20 cellular contexts compared by ENCODE assay signal in the genomic region with DNA sequence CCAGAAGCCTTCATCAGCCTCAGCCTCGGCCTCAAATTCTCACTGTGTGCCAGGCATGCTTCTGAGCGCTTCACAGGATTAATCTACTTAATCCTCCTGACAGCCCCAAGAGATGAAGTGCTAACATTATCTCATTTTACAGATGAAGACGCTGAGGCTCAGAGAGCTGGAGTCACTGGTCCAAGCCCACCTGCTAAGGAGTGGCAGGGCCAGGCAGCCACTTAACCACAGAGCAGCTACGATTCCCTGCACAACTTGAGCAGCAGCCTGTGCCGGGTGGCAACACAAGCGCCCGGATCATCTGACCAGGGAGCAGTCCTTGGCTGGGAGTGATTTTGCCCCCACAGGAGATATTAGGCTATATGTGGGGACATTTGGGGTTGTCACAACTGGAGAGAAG.
DNase-seq lines count a peak whose midpoint lies in the region; ATAC-seq, FAIRE-seq and TF ChIP-seq lines count a peak whose summit lies in the region.
"Had no signal": no experiment of that assay in that cellular context is flagged by ENCODE, and none has a peak within 500 bp of the region (broad histone marks: within the 10 kb centered on the region; RNA-seq: fewer than 3 reads in every experiment).

No MANE protein-coding gene starts in this region.

- ATAC-seq in Right ventricle myocardium inferior (no peak), gastrocnemius medialis (peak; percentile 4 to 8), GM21528 (IDR thresholded peaks at IDR 0.05; ENCODE audit: low FRiP score, unreplicated experiment) (no peak), HG03342 (IDR thresholded peaks at IDR 0.05; ENCODE audit: unreplicated experiment) (no peak), GM18861 (IDR thresholded peaks at IDR 0.05; ENCODE audit: unreplicated experiment) (no peak)
- ATAC-seq: activated CD4-positive, CD25-positive, alpha-beta regulatory T cell treated with anti-CD3 and anti-CD28 coated beads, Interleukin-2, amount 50 U/mL, for 24 hours; PC-3 had no signal

- H3K27me3 ChIP-seq in left ventricle myocardium inferior (ENCODE audit: low read depth): no peaks in the 10 kb centered on the region
- H3K27me3 ChIP-seq in gastrocnemius medialis: no peaks in the 10 kb centered on the region

- H3K27ac ChIP-seq in left ventricle myocardium inferior (replicated peaks) (peak overlapping the region; percentile 98), kidney (ENCODE audit: low read depth in 2 of 2, low read length in 2 of 2) (peak overlapping the region; percentile 93 to 95), gastrocnemius medialis (peak overlapping the region; percentile 99)

- intact Hi-C loops in left ventricle myocardium inferior (cut with micrococcal nuclease): no loop called here
- intact Hi-C loops in Right ventricle myocardium inferior (cut with DNase I): loop anchor here (5.0 kb wide), 1 partner anchor 35 kb away; no protein-coding TSS in a partner anchor
- intact Hi-C loops in kidney (cut with DNase I): no loop called here
- intact Hi-C loops in gastrocnemius medialis (cut with DNase I; ENCODE audit: low total_unique reads): no loop called here

- FAIRE-seq in kidney (lab: Jason Lieb, UNC): no peak
- FAIRE-seq: A204.1, H54 had no signal

- H3K4me1 ChIP-seq in left ventricle myocardium inferior: peaks cover 35% of the 10 kb centered on the region
- peaks cover 14 to 17% of the 10 kb centered on the region in 2 donors for H3K4me1 ChIP-seq in kidney (ENCODE audit: control insufficient read depth in 1 of 2, insufficient read depth in 1 of 2, low read depth in 1 of 2, low read length in 2 of 2)
- peaks cover 42 to 55% of the 10 kb centered on the region in 2 donors for H3K4me1 ChIP-seq in gastrocnemius medialis

- DNase-seq in left ventricle myocardium inferior (no peak), Right ventricle myocardium inferior (ENCODE audit: missing footprints) (no peak), kidney (no peak), gastrocnemius medialis (peak; percentile 58 to 72), DMS114 treated with DMSO at 0.1 percent for 48 hours (lab: John Stamatoyannopoulos, UW; ENCODE audit: unreplicated experiment) (no peak)
- DNase-seq: activated naive CD4-positive, alpha-beta T cell treated with anti-CD3 and anti-CD28 coated beads, Interleukin-2, amount 10 ng/mL, durations not matched to agents 7 days and 5 days; COR-L47; mesendoderm; NCI-H1105 treated with DMSO at 0.1 percent for 48 hours; PC-3; stimulated activated CD4-positive, alpha-beta T cell treated with anti-CD3 and anti-CD28 coated beads, Interleukin-2, amount 100 ng/mL, for 24 hours; stimulated activated CD8-positive, alpha-beta memory T cell treated with anti-CD3 and anti-CD28 coated beads, Interleukin-4, amount 100 ng/mL, for 48 hours; T-helper 1 cell had no signal

- TF ChIP-seq POLR2A in gastrocnemius medialis (IDR thresholded peaks at IDR 0.05): peak; percentile 49 to 61

- H3K36me3 ChIP-seq in left ventricle myocardium inferior (no peaks in the 10 kb centered on the region), kidney (ENCODE audit: control insufficient read depth in 1 of 2, insufficient read depth in 2 of 2, low read length in 2 of 2) (no peaks in the 10 kb centered on the region), gastrocnemius medialis (no peaks in the 10 kb centered on the region)

- in situ Hi-C loops in gastrocnemius medialis (cut with MboI; ENCODE audit: low sequenced_read_pairs in 4 of 4): no loop called here

- peak overlapping the region in 1 of 2 donors; percentile 80 for H3K9ac ChIP-seq in kidney (ENCODE audit: low read length in 2 of 2)
- H3K9ac ChIP-seq: parathyroid adenoma had no signal

- peaks cover 17% of the 10 kb centered on the region for H3K9me3 ChIP-seq in left ventricle myocardium inferior (replicated peaks)
- H3K9me3 ChIP-seq in kidney (ENCODE audit: control insufficient read depth in 1 of 2, low read length in 2 of 2): peaks cover 0 to 10% of the 10 kb centered on the region in 2 donors
- H3K9me3 ChIP-seq in gastrocnemius medialis: peaks cover 0 to 4% (median 0%) of the 10 kb centered on the region in 3 donors

- no peak overlapping the region for H3K4me3 ChIP-seq in left ventricle myocardium inferior
- H3K4me3 ChIP-seq in kidney (ENCODE audit: low read length in 2 of 2): no peak overlapping the region
- H3K4me3 ChIP-seq in gastrocnemius medialis: no peak overlapping the region

- TF ChIP-seq CTCF in left ventricle myocardium inferior (IDR thresholded peaks at IDR 0.05; ENCODE audit: borderline replicate concordance) (no peak), kidney (IDR thresholded peaks at IDR 0.05; ENCODE audit: borderline replicate concordance, extremely low read depth, insufficient read depth) (no peak), gastrocnemius medialis (IDR thresholded peaks at IDR 0.05 in 4 of 5, conservative IDR thresholded peaks at IDR 0.05 in 1 of 5) (no peak)

Comparison
In these comparisons a context has a peak if more than half of its experiments do, and no peak if none do; other contexts are left out.
1. DNase-seq: peak in gastrocnemius medialis (2 of 2); none in left ventricle myocardium inferior (single experiment), Right ventricle myocardium inferior (single experiment), kidney (single experiment) and DMS114 treated with DMSO at 0.1 percent for 48 hours (single experiment).
2. ATAC-seq: peak in gastrocnemius medialis (2 of 2); none in Right ventricle myocardium inferior (single experiment), GM21528 (single experiment), HG03342 (single experiment) and GM18861 (single experiment).
3. Peak in every context shown above with its lines, with median percentiles within 50 percentile points of each other: H3K27ac ChIP-seq.